ENCODE assay signal across 9 cellular contexts in genomic region chr1:190373705-190374336, GRCh38.
DNase-seq lines count a peak whose midpoint lies in the region; ATAC-seq and TF ChIP-seq lines count a peak whose summit lies in the region.
"Had no signal": no experiment of that assay in that cellular context is flagged by ENCODE, and none has a peak within 500 bp of the region (broad histone marks: within the 10 kb centered on the region; RNA-seq: fewer than 3 reads in every experiment).

No MANE protein-coding gene starts in this region.

- intact Hi-C loops in PC-3 (cut with micrococcal nuclease) (no loop called here), thyroid gland (cut with DNase I) (no loop called here), vagina (cut with DNase I) (no loop called here)

- H3K9me3 ChIP-seq in PC-3 (ENCODE audit: low read length) (no peaks in the 10 kb centered on the region), hepatocyte (ENCODE audit: low read depth) (no peaks in the 10 kb centered on the region), thyroid gland (no peaks in the 10 kb centered on the region), vagina (no peaks in the 10 kb centered on the region)
- H3K9me3 ChIP-seq: heart left ventricle had no signal

- TF ChIP-seq CTCF in PC-3 (conservative IDR thresholded peaks at IDR 0.05; ENCODE audit: low read depth, low read length) (peak; percentile 95), hepatocyte (IDR thresholded peaks at IDR 0.05; ENCODE audit: poor library complexity) (peak; percentile 54), thyroid gland (IDR thresholded peaks at IDR 0.05) (no peak), vagina (IDR thresholded peaks at IDR 0.05) (no peak)

- H3K79me2 ChIP-seq in PC-3 (ENCODE audit: low read length) (no peaks in the 10 kb centered on the region), hepatocyte (no peaks in the 10 kb centered on the region)

- no peak overlapping the region for H3K9ac ChIP-seq in PC-3 (ENCODE audit: low read length)

- H3K36me3 ChIP-seq in PC-3 (ENCODE audit: low read depth, low read length) = no peaks in the 10 kb centered on the region
- no peaks in the 10 kb centered on the region for H3K36me3 ChIP-seq in hepatocyte (replicated peaks; ENCODE audit: insufficient read depth, low read depth)
- H3K36me3 ChIP-seq in thyroid gland = no peaks in the 10 kb centered on the region
- no peaks in the 10 kb centered on the region for H3K36me3 ChIP-seq in vagina
- H3K36me3 ChIP-seq: heart left ventricle had no signal

- no peak overlapping the region for H3K4me3 ChIP-seq in PC-3 (ENCODE audit: low read length)
- no peak overlapping the region for H3K4me3 ChIP-seq in hepatocyte
- no peak overlapping the region for H3K4me3 ChIP-seq in thyroid gland (replicated peaks in 1 of 3)
- H3K4me3 ChIP-seq in vagina = no peak overlapping the region
- H3K4me3 ChIP-seq: heart left ventricle had no signal

- H3K27me3 ChIP-seq in PC-3 (ENCODE audit: low read length) (peaks cover 7% of the 10 kb centered on the region), hepatocyte (no peaks in the 10 kb centered on the region), thyroid gland (no peaks in the 10 kb centered on the region), vagina (no peaks in the 10 kb centered on the region)
- H3K27me3 ChIP-seq: heart left ventricle had no signal

- H2AFZ ChIP-seq in PC-3 (ENCODE audit: low read length) (no peak overlapping the region), hepatocyte (no peak overlapping the region)

- 56% methylated on average over 2 of the region's 2 CpGs for WGBS in hepatocyte (ENCODE audit: low lambda C conversion rate, missing lambda C conversion rate)
- WGBS in thyroid gland, 2 donors = 35 to 36% methylated on average over 2 of the region's 2 CpGs

- POLR2A ChIA-PET in PC-3 (lab: Charles Lee; ENCODE audit: unreplicated experiment) = no interaction called here

- no TSS peak for BruUV-seq in PC-3 (replicated peaks; lab: Mats Ljungman, UMichigan)

- no peak overlapping the region for H3K27ac ChIP-seq in PC-3 (ENCODE audit: low read length)
- H3K27ac ChIP-seq in hepatocyte = no peak overlapping the region
- no peak overlapping the region for H3K27ac ChIP-seq in thyroid gland
- no peak overlapping the region for H3K27ac ChIP-seq in vagina
- H3K27ac ChIP-seq: heart left ventricle had no signal

- H3F3A ChIP-seq in PC-3 (ENCODE audit: low read length, unreplicated experiment) = no peaks in the 10 kb centered on the region

- H3K4me1 ChIP-seq in PC-3 (ENCODE audit: insufficient read depth, low read length) = no peaks in the 10 kb centered on the region
- no peaks in the 10 kb centered on the region for H3K4me1 ChIP-seq in hepatocyte (ENCODE audit: insufficient read depth)
- H3K4me1 ChIP-seq in thyroid gland = no peaks in the 10 kb centered on the region
- no peaks in the 10 kb centered on the region for H3K4me1 ChIP-seq in vagina
- H3K4me1 ChIP-seq: heart left ventricle had no signal

- H3K9me2 ChIP-seq in PC-3 (replicated peaks; ENCODE audit: low read length) = no peaks in the 10 kb centered on the region
- no peaks in the 10 kb centered on the region for H3K9me2 ChIP-seq in hepatocyte (replicated peaks; ENCODE audit: insufficient read depth)

- CTCF ChIA-PET in PC-3 (lab: Charles Lee) = no interaction called here

- peak; percentile 74 for DNase-seq in PC-3
- peak; percentile 37 for DNase-seq in hepatocyte (ENCODE audit: low spot score)
- no peak for DNase-seq in mesenteric fat pad (ENCODE audit: low spot score)
- DNase-seq in HuH-7.5 (ENCODE audit: low spot score) = no peak
- DNase-seq in thyroid gland = no peak
- no peak for DNase-seq in vagina (ENCODE audit: extremely low spot score in 2 of 2)
- DNase-seq: heart left ventricle had no signal

- TF ChIP-seq POLR2A in thyroid gland (IDR thresholded peaks at IDR 0.05) = no peak
- no peak for TF ChIP-seq POLR2A in vagina (IDR thresholded peaks at IDR 0.05)

- ATAC-seq in GM18520 (IDR thresholded peaks at IDR 0.05; ENCODE audit: unreplicated experiment) (peak; percentile 82), HG02973 (IDR thresholded peaks at IDR 0.05; ENCODE audit: unreplicated experiment) (peak; percentile 86), PC-3 (peak; percentile 95)

- H3K4me2 ChIP-seq in PC-3 (ENCODE audit: low read length) = no peak overlapping the region
- H3K4me2 ChIP-seq in hepatocyte = no peak overlapping the region

- H4K20me1 ChIP-seq in PC-3 (ENCODE audit: low read length) (no peaks in the 10 kb centered on the region), hepatocyte (ENCODE audit: insufficient read depth, poor library complexity, severe bottlenecking) (no peaks in the 10 kb centered on the region)

Comparison
In these comparisons a context has a peak if more than half of its experiments do, and no peak if none do; other contexts are left out.
1. DNase-seq: peak in PC-3 (single experiment) and hepatocyte (single experiment); none in mesenteric fat pad (single experiment), HuH-7.5 (single experiment), thyroid gland (0 of 2) and vagina (0 of 2).
2. CTCF ChIP-seq: peak in PC-3 (single experiment) and hepatocyte (single experiment); none in thyroid gland (0 of 6) and vagina (0 of 3).
3. Peak in every context shown above with its lines, with median percentiles within 50 percentile points of each other: ATAC-seq.